28 cellular contexts compared by ENCODE assay signal in the genomic region with DNA sequence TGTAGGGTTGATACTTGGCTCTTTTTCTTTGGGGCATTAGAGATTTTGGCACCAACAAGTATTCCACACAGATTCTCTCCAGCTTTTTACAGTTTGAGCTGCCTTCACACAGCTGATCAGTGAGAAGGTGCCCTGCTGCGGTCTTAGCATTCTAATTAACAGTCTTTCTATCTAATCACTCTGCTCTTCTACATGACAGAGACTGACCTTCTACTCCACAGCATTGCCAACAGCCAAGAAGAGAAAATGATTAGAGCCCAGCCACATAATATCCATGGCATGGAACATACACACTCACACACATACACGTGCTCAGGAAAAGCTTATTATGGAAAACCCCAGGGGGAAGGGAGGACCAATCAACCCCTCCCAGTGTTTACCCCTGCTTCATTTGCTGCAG.
"Had no signal": no experiment of that assay in that cellular context is flagged by ENCODE, and none has a peak within 500 bp of the region (broad histone marks: within the 10 kb centered on the region; RNA-seq: fewer than 3 reads in every experiment).

No MANE protein-coding gene starts in this region.

- H3K36me3 Mint-ChIP-seq: immature natural killer cell; naive thymus-derived CD8-positive, alpha-beta T cell; stimulated activated memory B cell treated with anti-CD40 and anti-IgM and Interleukin-4, amounts not matched to agents 10 μg/mL and 1 μg/mL and 100 μg/mL, for 72 hours had no signal

- H3K27me3 Mint-ChIP-seq: central memory CD8-positive, alpha-beta T cell; dendritic cell treated with granulocyte-macrophage colony-stimulating factor and Interleukin-4, amounts not matched to agents 40 ng/mL and 50 ng/mL, for 4 days; stimulated activated memory B cell treated with anti-CD40 and anti-IgM and Interleukin-4, amounts not matched to agents 10 μg/mL and 1 μg/mL and 100 μg/mL, for 72 hours had no signal

- H3K36me3 ChIP-seq: colonic mucosa, gastroesophageal sphincter, heart left ventricle, ovary, sigmoid colon, thoracic aorta, tibial nerve, vagina had no signal

- ATAC-seq: esophagus mucosa; foreskin keratinocyte; gastroesophageal sphincter; naive thymus-derived CD8-positive, alpha-beta T cell; stimulated activated memory B cell treated with anti-CD40 and anti-IgM and Interleukin-4, amounts not matched to agents 10 μg/mL and 1 μg/mL and 100 μg/mL, for 72 hours; stimulated activated naive CD8-positive, alpha-beta T cell treated with anti-CD3 and anti-CD28 coated beads, Interleukin-15, Interleukin-2, amounts not matched to agents 100 U/mL and 50 U/mL, for 24 hours had no signal

- H3K4me1 Mint-ChIP-seq: central memory CD8-positive, alpha-beta T cell; immature natural killer cell; naive thymus-derived CD8-positive, alpha-beta T cell; stimulated activated memory B cell treated with anti-CD40 and anti-IgM and Interleukin-4, amounts not matched to agents 10 μg/mL and 1 μg/mL and 100 μg/mL, for 72 hours had no signal

- H3K4me1 ChIP-seq: colonic mucosa, gastroesophageal sphincter, heart left ventricle, sigmoid colon, tibial nerve, vagina had no signal

- H3K27me3 ChIP-seq: colonic mucosa, foreskin keratinocyte, gastroesophageal sphincter, hepatocyte, ovary, sigmoid colon, tibial nerve, vagina had no signal

- H3K9me3 ChIP-seq: colonic mucosa, gastroesophageal sphincter, heart left ventricle, ovary, sigmoid colon, thoracic aorta, tibial nerve, vagina had no signal

- H3K9me3 Mint-ChIP-seq: central memory CD8-positive, alpha-beta T cell; dendritic cell treated with granulocyte-macrophage colony-stimulating factor and Interleukin-4, amounts not matched to agents 40 ng/mL and 50 ng/mL, for 4 days; endodermal cell; naive thymus-derived CD8-positive, alpha-beta T cell; nephron progenitor cell; stimulated activated memory B cell treated with anti-CD40 and anti-IgM and Interleukin-4, amounts not matched to agents 10 μg/mL and 1 μg/mL and 100 μg/mL, for 72 hours had no signal

- H3K27ac Mint-ChIP-seq: dendritic cell treated with granulocyte-macrophage colony-stimulating factor and Interleukin-4, amounts not matched to agents 40 ng/mL and 50 ng/mL, for 4 days; endodermal cell; immature natural killer cell; naive thymus-derived CD8-positive, alpha-beta T cell; nephron progenitor cell; stimulated activated memory B cell treated with anti-CD40 and anti-IgM and Interleukin-4, amounts not matched to agents 10 μg/mL and 1 μg/mL and 100 μg/mL, for 72 hours had no signal

- H3K4me3 ChIP-seq: colonic mucosa, gastroesophageal sphincter, heart left ventricle, hepatocyte, ovary, sigmoid colon, thoracic aorta, tibial nerve, vagina had no signal

- H3K27ac ChIP-seq: colonic mucosa, epithelial cell of prostate, foreskin keratinocyte, gastroesophageal sphincter, heart left ventricle, hepatocyte, ovary, sigmoid colon, thoracic aorta, tibial nerve, vagina had no signal

- H3K4me3 Mint-ChIP-seq: central memory CD8-positive, alpha-beta T cell; dendritic cell treated with granulocyte-macrophage colony-stimulating factor and Interleukin-4, amounts not matched to agents 40 ng/mL and 50 ng/mL, for 4 days; endodermal cell; immature natural killer cell; naive thymus-derived CD8-positive, alpha-beta T cell; nephron progenitor cell; stimulated activated memory B cell treated with anti-CD40 and anti-IgM and Interleukin-4, amounts not matched to agents 10 μg/mL and 1 μg/mL and 100 μg/mL, for 72 hours had no signal

- DNase-seq: colonic mucosa; effector CD8-positive, alpha-beta T cell; endodermal cell; foreskin keratinocyte; heart left ventricle; immature natural killer cell; islet precursor cell; kidney glomerular epithelial cell; mesenchymal stem cell; naive thymus-derived CD8-positive, alpha-beta T cell; nephron progenitor cell; occipital lobe; ovary; sigmoid colon; stimulated activated CD4-positive, alpha-beta T cell treated with anti-CD3 and anti-CD28 coated beads, Interleukin-2, amount 100 ng/mL, for 24 hours; stimulated activated CD4-positive, alpha-beta T cell treated with anti-CD3 and anti-CD28 coated beads, Interleukin-4, amount 100 ng/mL, for 24 hours; stimulated activated naive CD8-positive, alpha-beta T cell treated with anti-CD3 and anti-CD28 coated beads, Interleukin-15, Interleukin-2, amounts not matched to agents 100 U/mL and 50 U/mL, for 24 hours; substantia nigra had no signal
